8 cellular contexts compared by ENCODE assay signal in genomic region chr7:95511716-95512260, GRCh38. TPM values are rescaled to one million over a fixed set of nuclear protein-coding genes. Genes with fewer than 3 reads are reported as not detected.
DNase-seq lines count a peak whose midpoint lies in the region; ATAC-seq and TF ChIP-seq lines count a peak whose summit lies in the region.

No MANE protein-coding gene starts in this region.

- H3K36me3 Mint-ChIP-seq in CD14-positive monocyte: no peaks in the 10 kb centered on the region
- no peaks in the 10 kb centered on the region for H3K36me3 Mint-ChIP-seq in memory B cell

- peak overlapping the region in 3 of 7 donors; percentile 48 to 66 (median 48) for H3K27ac Mint-ChIP-seq in CD14-positive monocyte
- no peak overlapping the region for H3K27ac Mint-ChIP-seq in memory B cell

- DNase-seq in CD14-positive monocyte (ENCODE audit: low spot score): peak; percentile 76
- peak; percentile 77 for DNase-seq in NCI-H2196 (lab: John Stamatoyannopoulos, UW; ENCODE audit: unreplicated experiment)
- peak; percentile 70 for DNase-seq in activated CD4-positive, alpha-beta T cell treated with anti-CD3 and anti-CD28 coated beads for 48 hours
- DNase-seq in effector CD4-positive, alpha-beta T cell: peak; percentile 25
- peak; percentile 66 to 69 for DNase-seq in memory B cell (ENCODE audit: low spot score in 2 of 2)
- DNase-seq in stimulated activated CD8-positive, alpha-beta memory T cell treated with anti-CD3 and anti-CD28 coated beads, Interleukin-4, amount 100 ng/mL, for 1 hour (ENCODE audit: low read depth in 2 of 2, low spot score in 1 of 2): peak; percentile 1 to 29

- peak; percentile 89 for TF ChIP-seq CTCF in CD14-positive monocyte (IDR thresholded peaks at IDR 0.05)

- H3K27me3 Mint-ChIP-seq in CD14-positive monocyte (ENCODE audit: low read depth in 3 of 3) (peaks cover 0 to 2% (median 2%) of the 10 kb centered on the region in 3 donors), memory B cell (peaks cover 2% of the 10 kb centered on the region)

- peaks cover 6% of the 10 kb centered on the region for H3K4me1 Mint-ChIP-seq in CD14-positive monocyte
- peaks cover 3% of the 10 kb centered on the region for H3K4me1 Mint-ChIP-seq in memory B cell

- intact Hi-C loops in CD14-positive monocyte (cut with micrococcal nuclease): loop anchor here (5.0 kb wide), 1 partner anchor 176 kb away; no protein-coding TSS in a partner anchor

- no peaks in the 10 kb centered on the region for H3K9me3 Mint-ChIP-seq in CD14-positive monocyte
- H3K9me3 Mint-ChIP-seq in memory B cell: no peaks in the 10 kb centered on the region

- ATAC-seq in GM18907 (IDR thresholded peaks at IDR 0.05; ENCODE audit: unreplicated experiment) (peak; percentile 89), HG03103 (IDR thresholded peaks at IDR 0.05; ENCODE audit: low read depth, unreplicated experiment) (peak; percentile 86), memory B cell (ENCODE audit: low read depth) (peak; percentile 91)

- H3K4me3 Mint-ChIP-seq in CD14-positive monocyte (peak overlapping the region; percentile 47 to 59), memory B cell (peak overlapping the region; percentile 40)

RNA-seq across cellular contexts. Expression of gene ASB4, which starts 26.0 kb away (rescaled TPM):
- polyA plus RNA-seq in CD14-positive monocyte: not detected

Comparison
In these comparisons a context has a peak if more than half of its experiments do, and no peak if none do; other contexts are left out.
1. Peak in every context shown above with its lines: DNase-seq and ATAC-seq.
2. DNase-seq: peak in every context shown above with its lines; median percentile 77 in NCI-H2196; 76 in CD14-positive monocyte; 70 in activated CD4-positive, alpha-beta T cell treated with anti-CD3 and anti-CD28 coated beads for 48 hours; 68 in memory B cell; 25 in effector CD4-positive, alpha-beta T cell; 15 in stimulated activated CD8-positive, alpha-beta memory T cell treated with anti-CD3 and anti-CD28 coated beads, Interleukin-4, amount 100 ng/mL, for 1 hour.